Comparison of ENCODE assay signal across 22 cellular contexts in the genomic region with DNA sequence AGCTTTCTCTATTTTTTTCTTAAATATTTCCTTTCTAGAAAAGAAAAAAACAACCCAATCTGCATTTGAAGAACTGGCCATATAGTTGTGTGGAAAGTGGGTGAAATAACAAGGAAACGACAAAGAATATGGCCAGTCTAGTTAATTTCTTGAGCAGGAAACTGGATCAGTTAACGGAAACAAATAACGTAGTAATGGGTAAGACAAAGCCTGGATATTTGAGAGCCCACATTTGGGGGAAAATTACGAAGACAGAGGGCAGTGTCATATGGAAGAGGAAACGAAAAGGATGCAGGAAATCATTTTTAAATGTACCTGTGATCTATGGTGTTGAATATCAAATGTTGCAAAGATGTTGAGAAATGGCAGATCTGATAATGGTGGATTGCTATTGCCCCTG.
A peak's percentile ranks its signal among the peaks of the same experiment; 100 is the strongest.
DNase-seq lines count a peak whose midpoint lies in the region; ATAC-seq, FAIRE-seq and TF ChIP-seq lines count a peak whose summit lies in the region.
"Had no signal": no experiment of that assay in that cellular context is flagged by ENCODE, and none has a peak within 500 bp of the region (broad histone marks: within the 10 kb centered on the region; RNA-seq: fewer than 3 reads in every experiment).

No MANE protein-coding gene starts in this region.

- CTCF ChIA-PET in CD8-positive, alpha-beta memory T cell (lab: Charles Lee): interaction anchor here (1.1 kb wide), 1 partner anchor 31 kb away, joined by 3 read pairs; no protein-coding TSS in a partner anchor
- CTCF ChIA-PET in IMR-90 (lab: Yijun Ruan, JAX) (no interaction called here), K562 (lab: Yijun Ruan, JAX; ENCODE audit: low intra/inter-chr PET ratio) (no interaction called here)

- H3K79me2 ChIP-seq in K562 (ENCODE audit: control insufficient read depth, insufficient read depth, low read length): peaks cover 29% of the 10 kb centered on the region; the same call in 2 of the 3 replicates

- H4K8ac ChIP-seq in IMR-90 (ENCODE audit: low read depth in 2 of 2, low read length in 2 of 2): no peak overlapping the region

- POLR2A ChIA-PET in CD8-positive, alpha-beta memory T cell (lab: Charles Lee): no interaction called here
- POLR2A ChIA-PET in IMR-90 (lab: Charles Lee; ENCODE audit: unreplicated experiment): no interaction called here
- POLR2A ChIA-PET in K562 (lab: Yijun Ruan, JAX): interaction anchor here (0.9 kb wide), 1 partner anchor 10 kb away, joined by 4 read pairs; no protein-coding TSS in a partner anchor

- H3K9ac ChIP-seq in IMR-90 (ENCODE audit: low read depth, low read length) (no peak overlapping the region), K562 (ENCODE audit: insufficient read depth in 1 of 2, low read depth in 2 of 2, low read length in 2 of 2) (peak overlapping the region in 1 of 2 experiments; percentile 60; a peak in 2 of 4 replicates)
- H3K9ac ChIP-seq: BLaER1 had no signal

- peaks cover 0 to 13% of the 10 kb centered on the region in 2 donors for H3K27me3 Mint-ChIP-seq in CD8-positive, alpha-beta memory T cell
- H3K27me3 Mint-ChIP-seq in immature natural killer cell (ENCODE audit: low read depth in 3 of 3): peaks cover 0 to 8% (median 0%) of the 10 kb centered on the region in 3 donors

- peak overlapping the region; percentile 13 for H3K27ac ChIP-seq in CD8-positive, alpha-beta memory T cell (ENCODE audit: low read depth, low read length)
- H3K27ac ChIP-seq in IMR-90 (ENCODE audit: insufficient read depth, low read length) (no peak overlapping the region), K562 (ENCODE audit: extremely low read depth, low read depth, low read length) (peak overlapping the region; percentile 77)
- H3K27ac ChIP-seq: BLaER1 had no signal

- TF ChIP-seq EP300 in K562 (IDR thresholded peaks at IDR 0.05; ENCODE audit: low read length): no peak

- H2BK120ac ChIP-seq in IMR-90 (ENCODE audit: low read depth, low read length): no peak overlapping the region

- peak overlapping the region; percentile 85; the same call in 1 of the 2 replicates for H3K23ac ChIP-seq in IMR-90 (ENCODE audit: low read depth, low read length)

- H3K27ac Mint-ChIP-seq in CD8-positive, alpha-beta memory T cell: no peak overlapping the region
- H3K27ac Mint-ChIP-seq in immature natural killer cell: no peak overlapping the region
- H3K27ac Mint-ChIP-seq: CD14-positive monocyte; CD4-positive, alpha-beta memory T cell; CD4-positive, CD25-positive, alpha-beta regulatory T cell had no signal

- H3K79me1 ChIP-seq in IMR-90 (ENCODE audit: low read depth in 1 of 2, low read length in 2 of 2): peaks cover 25 to 49% of the 10 kb centered on the region in 2 experiments

- TF ChIP-seq RAD21 in IMR-90 (IDR thresholded peaks at IDR 0.05; ENCODE audit: low read length): no peak
- no peak for TF ChIP-seq RAD21 in K562 (CRISPR knock-in tag; conservative IDR thresholded peaks at IDR 0.05 in 1 of 2, IDR thresholded peaks at IDR 0.05 in 1 of 2)

- H3K27me3 ChIP-seq in CD8-positive, alpha-beta memory T cell (ENCODE audit: insufficient read depth, low read length, poor library complexity, severe bottlenecking): no peaks in the 10 kb centered on the region
- H3K27me3 ChIP-seq in IMR-90 (ENCODE audit: control insufficient read depth, insufficient read depth, low read length) (no peaks in the 10 kb centered on the region), K562 (ENCODE audit: control insufficient read depth in 2 of 2, insufficient read depth in 2 of 2, low read length in 2 of 2) (no peaks in the 10 kb centered on the region)
- H3K27me3 ChIP-seq: BE2C, BLaER1 had no signal

- H3K36me3 ChIP-seq in CD8-positive, alpha-beta memory T cell (ENCODE audit: insufficient read depth, low read length): no peaks in the 10 kb centered on the region
- no peaks in the 10 kb centered on the region for H3K36me3 ChIP-seq in IMR-90 (ENCODE audit: control insufficient read depth, insufficient read depth, low read length)
- peaks cover 5% of the 10 kb centered on the region; the same call in 2 of the 3 replicates for H3K36me3 ChIP-seq in K562 (ENCODE audit: control insufficient read depth, insufficient read depth, low read length)
- H3K36me3 ChIP-seq: BE2C, BLaER1 had no signal

- H3K9me3 Mint-ChIP-seq in CD8-positive, alpha-beta memory T cell: no peaks in the 10 kb centered on the region
- no peaks in the 10 kb centered on the region for H3K9me3 Mint-ChIP-seq in immature natural killer cell
- H3K9me3 Mint-ChIP-seq: CD4-positive, alpha-beta memory T cell had no signal

- H2AFZ ChIP-seq in IMR-90 (replicated peaks; ENCODE audit: low read length, poor library complexity): no peak overlapping the region
- H2AFZ ChIP-seq in K562 (ENCODE audit: low read depth, low read length): peak overlapping the region; percentile 81

- DNase-seq in CD8-positive, alpha-beta memory T cell: no peak
- DNase-seq in IMR-90 (no peak), K562 (ENCODE audit: extremely low read depth in 1 of 4, low spot score in 3 of 4) (no peak), Right ventricle myocardium superior (no peak), immature natural killer cell (no peak)
- DNase-seq: 8988T; ACHN; BE2C; C1 segment of cervical spinal cord; Caco-2; Calu3; CD4-positive, alpha-beta memory T cell; CD4-positive, CD25-positive, alpha-beta regulatory T cell; DMS79 treated with DMSO at 0.1 percent for 48 hours; GF-D8 had no signal

- H3K9me3 ChIP-seq in CD8-positive, alpha-beta memory T cell (ENCODE audit: low read length): no peaks in the 10 kb centered on the region
- H3K9me3 ChIP-seq in IMR-90 (ENCODE audit: control insufficient read depth, insufficient read depth, low read length): peaks cover 3% of the 10 kb centered on the region; the same call in 1 of the 2 replicates
- H3K9me3 ChIP-seq in K562 (replicated peaks; ENCODE audit: control insufficient read depth, insufficient read depth, low read depth, low read length): peaks cover 7% of the 10 kb centered on the region
- H3K9me3 ChIP-seq: BE2C, BLaER1, Caco-2 had no signal

- intact Hi-C loops in IMR-90 (cut with micrococcal nuclease): no loop called here
- intact Hi-C loops in K562 (cut with micrococcal nuclease): no loop called here
- intact Hi-C loops in Right ventricle myocardium superior (cut with DNase I): no loop called here

- no peaks in the 10 kb centered on the region for H3K4me1 Mint-ChIP-seq in CD8-positive, alpha-beta memory T cell
- no peaks in the 10 kb centered on the region for H3K4me1 Mint-ChIP-seq in immature natural killer cell
- H3K4me1 Mint-ChIP-seq: CD14-positive monocyte; CD4-positive, alpha-beta memory T cell; CD4-positive, CD25-positive, alpha-beta regulatory T cell had no signal

- H3K56ac ChIP-seq in IMR-90 (ENCODE audit: extremely low read depth, insufficient read depth, low read length): no peak overlapping the region

- TF ChIP-seq CTCF in IMR-90 (conservative IDR thresholded peaks at IDR 0.05; ENCODE audit: low read depth, low read length) (no peak), K562 (IDR thresholded peaks at IDR 0.05 in 2 of 3, conservative IDR thresholded peaks at IDR 0.05 in 1 of 3; ENCODE audit: insufficient read depth in 2 of 3, low read depth in 1 of 3, low read length in 3 of 3) (0 out of 6 replicates have a peak, but pooled peaks of 1 of the 3 experiments have one; percentile 6)

- H4K20me1 ChIP-seq in IMR-90 (ENCODE audit: insufficient read depth, low read length) (peaks cover 5% of the 10 kb centered on the region; the same call in 1 of the 2 replicates), K562 (replicated peaks; ENCODE audit: control insufficient read depth, insufficient read depth, low read length) (no peaks in the 10 kb centered on the region)
- H4K20me1 ChIP-seq: BLaER1 had no signal

- H2BK20ac ChIP-seq in IMR-90 (ENCODE audit: low read depth, low read length): no peak overlapping the region

- no peak overlapping the region for H2BK15ac ChIP-seq in IMR-90 (ENCODE audit: low read depth, low read length)

- H3K18ac ChIP-seq in IMR-90 (ENCODE audit: low read depth, low read length): no peak overlapping the region

- peaks cover 9% of the 10 kb centered on the region for H3K9me1 ChIP-seq in IMR-90 (ENCODE audit: insufficient read depth, low read length)
- no peaks in the 10 kb centered on the region for H3K9me1 ChIP-seq in K562 (ENCODE audit: control insufficient read depth, insufficient read depth, low read length)

- no peak overlapping the region for H3K4me3 Mint-ChIP-seq in CD8-positive, alpha-beta memory T cell
- no peak overlapping the region for H3K4me3 Mint-ChIP-seq in immature natural killer cell
- H3K4me3 Mint-ChIP-seq: CD14-positive monocyte; CD4-positive, alpha-beta memory T cell; CD4-positive, CD25-positive, alpha-beta regulatory T cell had no signal

- in situ Hi-C loops in IMR-90 (cut with MboI; ENCODE audit: low sequenced_read_pairs): no loop called here
- in situ Hi-C loops in K562 (cut with MboI): no loop called here

- no peak overlapping the region for H2AK9ac ChIP-seq in IMR-90 (replicated peaks; ENCODE audit: low read depth, low read length, poor library complexity)

- no peak overlapping the region; the same call in 1 of the 2 replicates for H3K14ac ChIP-seq in IMR-90 (replicated peaks; ENCODE audit: low read depth, low read length)

- H2AK5ac ChIP-seq in IMR-90 (ENCODE audit: low read depth, low read length): no peak overlapping the region

- TF ChIP-seq POLR2A in IMR-90 (IDR thresholded peaks at IDR 0.05; ENCODE audit: low read depth, low read length) (no peak), K562 (conservative IDR thresholded peaks at IDR 0.05) (no peak)

- H3K4me2 ChIP-seq in IMR-90 (ENCODE audit: low read depth, low read length) (no peak overlapping the region), K562 (ENCODE audit: insufficient read depth, low read length) (peak overlapping the region; percentile 61)
- H3K4me2 ChIP-seq: BLaER1 had no signal

- no peaks in the 10 kb centered on the region for H3K36me3 Mint-ChIP-seq in CD8-positive, alpha-beta memory T cell
- H3K36me3 Mint-ChIP-seq in immature natural killer cell: no peaks in the 10 kb centered on the region
- H3K36me3 Mint-ChIP-seq: CD14-positive monocyte; CD4-positive, alpha-beta memory T cell; CD4-positive, CD25-positive, alpha-beta regulatory T cell had no signal

- no peak overlapping the region for H4K91ac ChIP-seq in IMR-90 (ENCODE audit: insufficient read depth, low read depth, low read length)

- H3K4ac ChIP-seq in IMR-90 (ENCODE audit: low read depth, low read length): no peak overlapping the region

- dilution Hi-C loops in IMR-90 (cut with HindIII; ENCODE audit: low sequenced_read_pairs, unreplicated experiment): no loop called here

- ATAC-seq in IMR-90 (ENCODE audit: low read depth) (no peak), K562 (peak; percentile 15; the same call in 2 of the 3 replicates), Right ventricle myocardium superior (ENCODE audit: poor library complexity) (no peak)

- H2BK5ac ChIP-seq in IMR-90 (ENCODE audit: low read depth, low read length, poor library complexity, severe bottlenecking): no peak overlapping the region

- FAIRE-seq in K562 (lab: Jason Lieb, UNC): no peak
- FAIRE-seq: A204.1, D721Med, G401.6, GM12892, GM18507 had no signal

- no peak overlapping the region for H4K5ac ChIP-seq in IMR-90 (ENCODE audit: low read depth, low read length)

- no TSS peak for BruUV-seq in IMR-90 (replicated peaks; lab: Mats Ljungman, UMichigan)
- BruUV-seq in K562 (replicated peaks; lab: Mats Ljungman, UMichigan): no TSS peak

- 100% methylated on average over 3 of the region's 5 CpGs; no CpG with 5 or more reads in 1 of the 2 experiments for WGBS in IMR-90 (ENCODE audit: extremely low coverage in 2 of 2, insufficient read length in 1 of 2), 2 experiments
- 2% methylated on average over 5 of the region's 5 CpGs for WGBS in K562 (ENCODE audit: insufficient coverage, low coverage, missing lambda C conversion rate)

- H3K4me1 ChIP-seq in CD8-positive, alpha-beta memory T cell (ENCODE audit: insufficient read depth, low read length): no peaks in the 10 kb centered on the region
- H3K4me1 ChIP-seq in IMR-90 (ENCODE audit: control insufficient read depth, insufficient read depth, low read length): peaks cover 6% of the 10 kb centered on the region
- peaks cover 8 to 25% of the 10 kb centered on the region in 2 experiments for H3K4me1 ChIP-seq in K562 (replicated peaks in 1 of 2; ENCODE audit: control insufficient read depth in 2 of 2, insufficient read depth in 2 of 2, low read length in 2 of 2)
- H3K4me1 ChIP-seq: BLaER1, Caco-2 had no signal

- H3K4me3 ChIP-seq in CD8-positive, alpha-beta memory T cell (ENCODE audit: low read length): no peak overlapping the region
- no peak overlapping the region for H3K4me3 ChIP-seq in IMR-90 (ENCODE audit: insufficient read depth, low read depth, low read length)
- no peak overlapping the region for H3K4me3 ChIP-seq in K562
- H3K4me3 ChIP-seq: BLaER1 had no signal
